In genomic region chr7:100532165-100533022, GRCh38 we compare ENCODE assay signal across 1 cellular context.
TF ChIP-seq lines count a peak whose summit lies in the region.

No MANE protein-coding gene starts in this region.

TF ChIP-seq in GM23338, 12 proteins besides CTCF, POLR2A, EP300 and RAD21:
- TF ChIP-seq POLR2AphosphoS5 (IDR thresholded peaks at IDR 0.05; ENCODE audit: low read depth) (no peak), STAT1 (IDR thresholded peaks at IDR 0.05; ENCODE audit: unreplicated experiment) (no peak), EZH2phosphoT487 (IDR thresholded peaks at IDR 0.05; ENCODE audit: unreplicated experiment) (no peak), NANOG (IDR thresholded peaks at IDR 0.05; ENCODE audit: borderline replicate concordance) (no peak), ZNF114 (CRISPR knock-in tag; IDR thresholded peaks at IDR 0.05) (no peak)
